Comparison of ENCODE assay signal across 10 cellular contexts in the genomic region with DNA sequence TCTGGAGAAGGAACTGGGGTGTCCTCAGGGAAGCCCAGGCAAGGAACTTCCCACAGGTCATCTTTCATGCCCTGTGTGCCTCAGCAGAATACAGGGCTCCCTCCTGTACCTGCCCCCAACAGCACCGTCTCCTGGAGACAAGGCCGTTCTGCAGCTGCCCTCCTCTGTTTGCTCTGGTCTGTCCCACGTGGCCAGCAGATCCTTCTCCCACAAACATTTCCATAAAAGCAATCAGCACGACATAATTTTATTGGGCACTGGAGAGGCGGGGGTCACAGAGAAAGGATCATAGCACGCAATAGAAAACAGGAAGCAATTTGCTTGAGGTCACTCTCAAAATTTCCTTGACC. TPM values are rescaled to one million over a fixed set of nuclear protein-coding genes. Genes with fewer than 3 reads are reported as not detected.
DNase-seq lines count a peak whose midpoint lies in the region; ATAC-seq and TF ChIP-seq lines count a peak whose summit lies in the region.
"Had no signal": no experiment of that assay in that cellular context is flagged by ENCODE, and none has a peak within 500 bp of the region (broad histone marks: within the 10 kb centered on the region; RNA-seq: fewer than 3 reads in every experiment).

No MANE protein-coding gene starts in this region.

- no peak overlapping the region for H2BK20ac ChIP-seq in H9 (ENCODE audit: low read depth, low read length, poor library complexity, severe bottlenecking)

- H3K4me3 Mint-ChIP-seq in CD4-positive, alpha-beta memory T cell: peak overlapping the region; percentile 81 to 100 (median 99)
- H3K4me3 Mint-ChIP-seq in H9: no peak overlapping the region

- intact Hi-C loops in CD4-positive, alpha-beta memory T cell (cut with micrococcal nuclease): loop anchor here (10.0 kb wide), 1 partner anchor 290 kb away; the partner anchor contains the start of gene TLNRD1
- intact Hi-C loops in mucosa of descending colon (cut with DNase I, micrococcal nuclease): no loop called here

- H3K79me1 ChIP-seq in H9 (ENCODE audit: insufficient read depth, low read depth, low read length, poor library complexity, severe bottlenecking): no peaks in the 10 kb centered on the region

- H2BK12ac ChIP-seq in H9 (ENCODE audit: insufficient read length, low read depth, low read length): no peak overlapping the region

- no peak overlapping the region for H4K8ac ChIP-seq in H9 (replicated peaks; ENCODE audit: insufficient read length, low read depth, low read length)

- no peak overlapping the region for H3K56ac ChIP-seq in H9 (ENCODE audit: insufficient read length, low read depth, low read length)

- POLR2A ChIA-PET in CD4-positive, alpha-beta memory T cell (lab: Charles Lee; ENCODE audit: partially characterized antibody): interaction anchor here (0.8 to 17.7 kb wide), 6 partner anchors 8 to 33 kb away, joined by 4 to 702 read pairs (median 139); partner anchors contain the start of gene STARD5

- H3K23me2 ChIP-seq in H9 (ENCODE audit: insufficient read length, low read depth, low read length, poor library complexity, severe bottlenecking): no peaks in the 10 kb centered on the region

- H3K27ac ChIP-seq in CD4-positive, alpha-beta memory T cell (ENCODE audit: low read depth, low read length): peak overlapping the region; percentile 91
- no peak overlapping the region for H3K27ac ChIP-seq in H9 (ENCODE audit: insufficient read length, low read depth, low read length)
- H3K27ac ChIP-seq: sigmoid colon had no signal

- H4K20me1 ChIP-seq in H9 (ENCODE audit: control insufficient read depth, insufficient read depth, insufficient read length): no peaks in the 10 kb centered on the region

- no peak overlapping the region for H2AFZ ChIP-seq in H9 (ENCODE audit: low read length)

- no peaks in the 10 kb centered on the region for H3K27me3 ChIP-seq in CD4-positive, alpha-beta memory T cell (ENCODE audit: insufficient read depth, low read length)
- no peaks in the 10 kb centered on the region for H3K27me3 ChIP-seq in H9 (ENCODE audit: insufficient read depth, low read length)
- H3K27me3 ChIP-seq: sigmoid colon had no signal

- H2BK120ac ChIP-seq in H9 (ENCODE audit: low read depth, low read length, poor library complexity, severe bottlenecking): no peak overlapping the region

- H3K4me3 ChIP-seq in CD4-positive, alpha-beta memory T cell (ENCODE audit: low read length in 2 of 2): peak overlapping the region; percentile 54 to 77
- no peak overlapping the region for H3K4me3 ChIP-seq in mucosa of descending colon
- H3K4me3 ChIP-seq: sigmoid colon had no signal

- no peak overlapping the region for H3K4me2 ChIP-seq in H9 (ENCODE audit: insufficient read depth, insufficient read length, low read length)

- H3K9me3 ChIP-seq in CD4-positive, alpha-beta memory T cell (ENCODE audit: control insufficient read depth in 1 of 2, low read length in 2 of 2): no peaks in the 10 kb centered on the region
- H3K9me3 ChIP-seq in H9 (ENCODE audit: control insufficient read depth, low read depth, low read length) (no peaks in the 10 kb centered on the region), mucosa of descending colon (no peaks in the 10 kb centered on the region)
- H3K9me3 ChIP-seq: sigmoid colon had no signal

- WGBS in H9 (ENCODE audit: extremely low coverage, insufficient read length, low lambda C conversion rate): no CpG with 5 or more reads among the region's 6 CpGs

- peaks cover 9% of the 10 kb centered on the region for H3K36me3 ChIP-seq in CD4-positive, alpha-beta memory T cell (ENCODE audit: insufficient read depth, low read length)
- no peaks in the 10 kb centered on the region for H3K36me3 ChIP-seq in mucosa of descending colon (ENCODE audit: low read depth)
- H3K36me3 ChIP-seq: sigmoid colon had no signal

- no peak overlapping the region for H3K18ac ChIP-seq in H9 (ENCODE audit: insufficient read length, low read depth, low read length)

- H3K79me2 ChIP-seq in H9 (ENCODE audit: insufficient read depth, low read length): no peaks in the 10 kb centered on the region

- H3K27me3 Mint-ChIP-seq in CD4-positive, alpha-beta memory T cell: no peaks in the 10 kb centered on the region
- peaks cover 17% of the 10 kb centered on the region for H3K27me3 Mint-ChIP-seq in H9 (ENCODE audit: low read depth)

- no peak overlapping the region for H3K4ac ChIP-seq in H9 (ENCODE audit: low read depth, low read length)

- H2AK5ac ChIP-seq in H9 (ENCODE audit: insufficient read length, low read length): no peak overlapping the region

- H3K36me3 Mint-ChIP-seq in CD4-positive, alpha-beta memory T cell: peaks cover 26 to 29% of the 10 kb centered on the region in 2 donors
- H3K36me3 Mint-ChIP-seq in H9 (ENCODE audit: insufficient read depth in 1 of 3, low read depth in 3 of 3): no peaks in the 10 kb centered on the region

- ATAC-seq in mucosa of descending colon (peak; percentile 53), GM18517 (IDR thresholded peaks at IDR 0.05; ENCODE audit: unreplicated experiment) (no peak)
- ATAC-seq: HCT116 had no signal

- H3K23ac ChIP-seq in H9 (ENCODE audit: insufficient read length, low read depth, low read length): no peak overlapping the region

- H4K5ac ChIP-seq in H9 (ENCODE audit: insufficient read length, low read depth, low read length): no peak overlapping the region

- CTCF ChIA-PET in CD4-positive, alpha-beta memory T cell (lab: Charles Lee; ENCODE audit: partially characterized antibody): interaction anchor here (0.8 to 5.2 kb wide), 6 partner anchors 10 to 33 kb away, joined by 3 to 60 read pairs (median 4); no protein-coding TSS in a partner anchor

- H2BK5ac ChIP-seq in H9 (ENCODE audit: insufficient read length, low read length): no peak overlapping the region

- H3K27ac Mint-ChIP-seq in CD4-positive, alpha-beta memory T cell: peak overlapping the region; percentile 96 to 99 (median 98)
- H3K27ac Mint-ChIP-seq in H9: no peak overlapping the region

- peak in 1 of 5 donors; percentile 39 for DNase-seq in CD4-positive, alpha-beta memory T cell
- DNase-seq in H9 (peak; percentile 48), mucosa of descending colon (peak in 1 of 3 donors; percentile 48), HuH-7 (ENCODE audit: low spot score) (no peak), NCI-H2029 treated with DMSO at 0.1 percent for 48 hours (lab: John Stamatoyannopoulos, UW) (no peak), NOMO-1 treated with dmso at 0.1 percent for 144 hours (lab: John Stamatoyannopoulos, UW; ENCODE audit: unreplicated experiment) (no peak)
- peak; percentile 27 to 51 for DNase-seq in activated CD4-positive, alpha-beta T cell treated with anti-CD3 and anti-CD28 coated beads, Interleukin-2, amount 50 U/mL, for 48 hours
- DNase-seq: sigmoid colon had no signal

- no peak overlapping the region for H2BK15ac ChIP-seq in H9 (ENCODE audit: low read depth, low read length)

- H3K9ac ChIP-seq in H9 (ENCODE audit: extremely low read depth, insufficient read length, low read length): no peak overlapping the region

- no peak overlapping the region for H3K14ac ChIP-seq in H9 (ENCODE audit: insufficient read depth, low read length)

- H3T11ph ChIP-seq in H9 (ENCODE audit: low read length): no peak overlapping the region

- H4K91ac ChIP-seq in H9 (ENCODE audit: insufficient read length, low read depth, low read length): no peak overlapping the region

- H3K9me3 Mint-ChIP-seq in CD4-positive, alpha-beta memory T cell: no peaks in the 10 kb centered on the region
- no peaks in the 10 kb centered on the region for H3K9me3 Mint-ChIP-seq in H9

- H3K4me1 Mint-ChIP-seq in CD4-positive, alpha-beta memory T cell: peaks cover 53 to 84% (median 64%) of the 10 kb centered on the region in 4 donors
- H3K4me1 Mint-ChIP-seq in H9: peaks cover 11 to 18% of the 10 kb centered on the region in 2 experiments

- H3K4me1 ChIP-seq in CD4-positive, alpha-beta memory T cell (ENCODE audit: insufficient read depth, low read length): peaks cover 71% of the 10 kb centered on the region
- H3K4me1 ChIP-seq in H9 (ENCODE audit: insufficient read depth, low read length): peaks cover 5% of the 10 kb centered on the region; the same call in 1 of the 2 replicates
- H3K4me1 ChIP-seq in mucosa of descending colon (ENCODE audit: low read depth): no peaks in the 10 kb centered on the region

- TF ChIP-seq CTCF in H9 (conservative IDR thresholded peaks at IDR 0.05): no peak; the same call in 2 of the 3 replicates
- no peak for TF ChIP-seq CTCF in mucosa of descending colon (IDR thresholded peaks at IDR 0.05)

RNA-seq across cellular contexts. Expression of gene STARD5, which starts 29.5 kb away (rescaled TPM):
- 1 to 10 TPM; 5.0 to 8.0 TPM for total RNA-seq in CD4-positive, alpha-beta memory T cell
- polyA plus RNA-seq in CD4-positive, alpha-beta memory T cell: 1 to 10 TPM; 1.9 to 3.9 TPM
- total RNA-seq in H9 (2021) (2.3 and 2.4 TPM in 2 replicates), mucosa of descending colon (10 to 100 TPM; 16.6 to 38.9 (median 33.4) TPM)

Comparison
In these comparisons a context has a peak if more than half of its experiments do, and no peak if none do; other contexts are left out.
1. DNase-seq: peak in H9 (single experiment) and activated CD4-positive, alpha-beta T cell treated with anti-CD3 and anti-CD28 coated beads, Interleukin-2, amount 50 U/mL, for 48 hours (2 of 2); none in HuH-7 (single experiment), NCI-H2029 treated with DMSO at 0.1 percent for 48 hours (single experiment) and NOMO-1 treated with dmso at 0.1 percent for 144 hours (single experiment).
2. H3K27ac Mint-ChIP-seq: peak in CD4-positive, alpha-beta memory T cell (7 of 7); none in H9 (0 of 3).
3. H3K4me3 Mint-ChIP-seq: peak in CD4-positive, alpha-beta memory T cell (8 of 8); none in H9 (0 of 2).